8 cellular contexts compared by ENCODE assay signal in genomic region chr12:93467351-93468007, GRCh38. TPM values are rescaled to one million over a fixed set of nuclear protein-coding genes. Genes with fewer than 3 reads are reported as not detected.
DNase-seq lines count a peak whose midpoint lies in the region; ATAC-seq, FAIRE-seq and TF ChIP-seq lines count a peak whose summit lies in the region.

Gene MRPL42 (plus strand): TSS chr12:93467514. CDS start chr12:93469286, 1,772 bp downstream.

- TF ChIP-seq CTCF in OCI-LY1 (IDR thresholded peaks at IDR 0.05; ENCODE audit: low read length) (peak; percentile 94), endothelial cell of umbilical vein (IDR thresholded peaks at IDR 0.05; ENCODE audit: extremely low read depth in 1 of 2, insufficient read depth in 1 of 2, low read depth in 1 of 2, low read length in 2 of 2) (peak; percentile 72 to 83)

- H3K9ac ChIP-seq in HUES6 (ENCODE audit: low read length) (peak within 1 kb of the TSS; percentile 98), OCI-LY1 (ENCODE audit: low read length) (peak within 1 kb of the TSS; percentile 81), endothelial cell of umbilical vein (replicated peaks; ENCODE audit: extremely low read depth, insufficient read depth, low read length) (peak within 1 kb of the TSS; percentile 96)

- peaks cover 5% of the 10 kb centered on the region; the same call in 1 of the 2 replicates for H3K4me1 ChIP-seq in HUES6 (ENCODE audit: control insufficient read depth, insufficient read depth, low read length)
- H3K4me1 ChIP-seq in OCI-LY1 (ENCODE audit: insufficient read depth, low read length, severe bottlenecking), result peaks cover 23% of the 10 kb centered on the region
- peaks cover 9% of the 10 kb centered on the region for H3K4me1 ChIP-seq in endothelial cell of umbilical vein (ENCODE audit: control insufficient read depth, extremely low read depth, insufficient read depth, low read length)

- H3K27me3 ChIP-seq in HUES6 (ENCODE audit: control insufficient read depth, insufficient read depth, low read length), result no peaks in the 10 kb centered on the region
- no peaks in the 10 kb centered on the region for H3K27me3 ChIP-seq in OCI-LY1 (ENCODE audit: insufficient read depth, low read length)
- H3K27me3 ChIP-seq in endothelial cell of umbilical vein (ENCODE audit: control insufficient read depth in 2 of 2, insufficient read depth in 2 of 2, low read length in 2 of 2), result no peaks in the 10 kb centered on the region

- H4K20me1 ChIP-seq in OCI-LY1 (ENCODE audit: insufficient read depth, low read length), result no peaks in the 10 kb centered on the region
- no peaks in the 10 kb centered on the region for H4K20me1 ChIP-seq in endothelial cell of umbilical vein (replicated peaks; ENCODE audit: control insufficient read depth, extremely low read depth, insufficient read depth, low read length)

- CTCF ChIA-PET in endothelial cell of umbilical vein (lab: Charles Lee), result interaction anchor here (0.6 to 2.1 kb wide), 12 partner anchors 11 to 635 kb away, joined by 3 to 12 read pairs (median 4); partner anchors contain the start of gene UBE2N

- H3K79me2 ChIP-seq in OCI-LY1 (ENCODE audit: insufficient read depth, low read length), result peaks cover 20% of the 10 kb centered on the region
- H3K79me2 ChIP-seq in endothelial cell of umbilical vein (ENCODE audit: control insufficient read depth, insufficient read depth, low read length), result peaks cover 46% of the 10 kb centered on the region

- POLR2A ChIA-PET in endothelial cell of umbilical vein (lab: Charles Lee), result interaction anchor here (0.6 to 1.0 kb wide), 3 partner anchors 9 to 722 kb away, joined by 3 to 4 read pairs (median 3); no protein-coding TSS in a partner anchor

- H3F3A ChIP-seq in OCI-LY1 (ENCODE audit: insufficient read depth, low read length), result no peaks in the 10 kb centered on the region

- H3K36me3 ChIP-seq in HUES6 (ENCODE audit: control insufficient read depth, insufficient read depth, low read length), result peaks cover 36% of the 10 kb centered on the region
- peaks cover 23% of the 10 kb centered on the region; the same call in 1 of the 2 replicates for H3K36me3 ChIP-seq in OCI-LY1 (ENCODE audit: insufficient read depth, low read length)
- no peaks in the 10 kb centered on the region for H3K36me3 ChIP-seq in endothelial cell of umbilical vein (ENCODE audit: control insufficient read depth in 2 of 2, extremely low read depth in 1 of 2, insufficient read depth in 2 of 2, low read length in 2 of 2)

- intact Hi-C loops in endothelial cell of umbilical vein (cut with micrococcal nuclease), result loop anchor here (1.0 kb wide), 1 partner anchor 25 kb away; no protein-coding TSS in a partner anchor

- H3K27ac ChIP-seq in HUES6 (ENCODE audit: low read depth, low read length), result peak within 1 kb of the TSS; percentile 89
- H3K27ac ChIP-seq in OCI-LY1 (ENCODE audit: low read depth, low read length, poor library complexity, severe bottlenecking), result peak within 1 kb of the TSS; percentile 24
- H3K27ac ChIP-seq in endothelial cell of umbilical vein (ENCODE audit: insufficient read depth, low read depth, low read length), result peak within 1 kb of the TSS; percentile 86

- no peaks in the 10 kb centered on the region for H3K9me2 ChIP-seq in OCI-LY1 (ENCODE audit: low read depth, low read length)

- H2AFZ ChIP-seq in OCI-LY1 (ENCODE audit: low read length) (peak within 1 kb of the TSS; percentile 47; the same call in 1 of the 2 replicates), endothelial cell of umbilical vein (ENCODE audit: low read depth, low read length) (peak within 1 kb of the TSS; percentile 90)

- peak within 1 kb of the TSS; percentile 98 for H3K4me3 ChIP-seq in HUES6 (ENCODE audit: low read depth, low read length)
- H3K4me3 ChIP-seq in OCI-LY1 (ENCODE audit: low read depth, low read length, poor library complexity, severe bottlenecking), result peak within 1 kb of the TSS; percentile 76
- H3K4me3 ChIP-seq in endothelial cell of umbilical vein (replicated peaks in 1 of 3; ENCODE audit: insufficient read depth in 1 of 3, low read depth in 1 of 3, low read length in 3 of 3), result peak within 1 kb of the TSS; percentile 87 to 95 (median 88)

- peak; percentile 89 for ATAC-seq in GM21423 (IDR thresholded peaks at IDR 0.05; ENCODE audit: unreplicated experiment)

- dilution Hi-C loops in endothelial cell of umbilical vein (cut with MboI; ENCODE audit: extremely low pct_ligation_motif_present, low sequenced_read_pairs), result no loop called here

- peak; percentile 90 for TF ChIP-seq POLR2A in endothelial cell of umbilical vein (IDR thresholded peaks at IDR 0.05; ENCODE audit: low read depth, low read length)

- H3K9me1 ChIP-seq in endothelial cell of umbilical vein (replicated peaks; ENCODE audit: control insufficient read depth, extremely low read depth, insufficient read depth, low read length), result no peaks in the 10 kb centered on the region

- DNase-seq in DMS 273 (lab: John Stamatoyannopoulos, UW; ENCODE audit: unreplicated experiment), result peak; percentile 94
- peak; percentile 92 for DNase-seq in activated CD8-positive, alpha-beta memory T cell treated with anti-CD3 and anti-CD28 coated beads, Interleukin-2, amount 50 U/mL, for 4 hours
- DNase-seq in endothelial cell of umbilical vein (ENCODE audit: low read depth, low spot score), result peak; percentile 91
- DNase-seq in middle frontal gyrus (ENCODE audit: extremely low spot score, low spot score), result peak; percentile 80
- peak; percentile 84 to 90 for DNase-seq in stimulated activated CD8-positive, alpha-beta memory T cell treated with anti-CD3 and anti-CD28 coated beads, Interleukin-2, amount 100 ng/mL, for 48 hours (ENCODE audit: low read depth in 2 of 2)

- BruUV-seq in endothelial cell of umbilical vein (replicated peaks; lab: Mats Ljungman, UMichigan), result TSS peak; percentile 68

- peak; percentile 88 for FAIRE-seq in endothelial cell of umbilical vein (lab: Jason Lieb, UNC)

- H3K4me2 ChIP-seq in OCI-LY1 (ENCODE audit: low read length) (peak within 1 kb of the TSS; percentile 88), endothelial cell of umbilical vein (ENCODE audit: insufficient read depth, low read length) (peak within 1 kb of the TSS; percentile 95)

- H3K9me3 ChIP-seq in HUES6 (ENCODE audit: control insufficient read depth, insufficient read depth, low read depth, low read length) (no peaks in the 10 kb centered on the region), OCI-LY1 (ENCODE audit: low read length) (no peaks in the 10 kb centered on the region), endothelial cell of umbilical vein (replicated peaks; ENCODE audit: control insufficient read depth, insufficient read depth, low read length) (no peaks in the 10 kb centered on the region)

TF ChIP-seq in endothelial cell of umbilical vein, 7 proteins besides CTCF, POLR2A, EP300 and RAD21:
- TF ChIP-seq MAX (IDR thresholded peaks at IDR 0.05; ENCODE audit: insufficient read depth, insufficient read length), result peak; percentile 15
- TF ChIP-seq JUN (IDR thresholded peaks at IDR 0.05; ENCODE audit: borderline replicate concordance, insufficient read depth, insufficient read length, low read depth), result no peak
- TF ChIP-seq FOS (IDR thresholded peaks at IDR 0.05; ENCODE audit: borderline replicate concordance, insufficient read depth, low read length), result no peak
- peak; percentile 80 for TF ChIP-seq MYC (IDR thresholded peaks at IDR 0.05; ENCODE audit: low read depth, low read length)
- TF ChIP-seq POLR2AphosphoS5 (IDR thresholded peaks at IDR 0.05; ENCODE audit: insufficient read depth, low read depth, low read length), result peak; percentile 82
- TF ChIP-seq GATA2 (IDR thresholded peaks at IDR 0.05; ENCODE audit: insufficient read depth, insufficient read length, low read depth, low read length), result no peak
TF ChIP-seq in endothelial cell of umbilical vein: peak in this region for 3.

RNA-seq across cellular contexts. Expression of gene MRPL42, which starts in this region (rescaled TPM):
- 58.0 and 61.2 TPM in 2 replicates for total RNA-seq in endothelial cell of umbilical vein
- 29.4 and 38.5 TPM in 2 replicates for polyA plus RNA-seq in endothelial cell of umbilical vein
- 50.4 and 57.9 TPM in 2 replicates for polyA plus RNA-seq in endothelial cell of umbilical vein (2011; cell fraction: cytosol; rRNA removed)
- 34.6 and 44.1 TPM in 2 replicates for polyA plus RNA-seq in endothelial cell of umbilical vein (2011; cell fraction: nucleus; rRNA removed)
- polyA plus RNA-seq in endothelial cell of umbilical vein (2012), result 72.5 and 77.2 TPM in 2 replicates
- 30.6 and 31.9 TPM in 2 replicates for polyA minus RNA-seq in endothelial cell of umbilical vein
- 20.5 TPM for polyA minus RNA-seq in endothelial cell of umbilical vein (2011; cell fraction: cytosol; rRNA and poly(A)+ RNA removed)
- polyA minus RNA-seq in endothelial cell of umbilical vein (2011; cell fraction: nucleus; rRNA and poly(A)+ RNA removed), result 26.4 and 44.3 TPM in 2 replicates

Comparison
In these comparisons a context has a peak if more than half of its experiments do, and no peak if none do; other contexts are left out.
1. Peak in every context shown above with its lines: DNase-seq, ATAC-seq, H3K4me3 ChIP-seq and H3K27ac ChIP-seq.
2. H3K27ac ChIP-seq: peak in every context shown above with its lines; median percentile 89 in HUES6; 86 in endothelial cell of umbilical vein; 24 in OCI-LY1.